Comparison of ENCODE assay signal across 9 cellular contexts in the genomic region with DNA sequence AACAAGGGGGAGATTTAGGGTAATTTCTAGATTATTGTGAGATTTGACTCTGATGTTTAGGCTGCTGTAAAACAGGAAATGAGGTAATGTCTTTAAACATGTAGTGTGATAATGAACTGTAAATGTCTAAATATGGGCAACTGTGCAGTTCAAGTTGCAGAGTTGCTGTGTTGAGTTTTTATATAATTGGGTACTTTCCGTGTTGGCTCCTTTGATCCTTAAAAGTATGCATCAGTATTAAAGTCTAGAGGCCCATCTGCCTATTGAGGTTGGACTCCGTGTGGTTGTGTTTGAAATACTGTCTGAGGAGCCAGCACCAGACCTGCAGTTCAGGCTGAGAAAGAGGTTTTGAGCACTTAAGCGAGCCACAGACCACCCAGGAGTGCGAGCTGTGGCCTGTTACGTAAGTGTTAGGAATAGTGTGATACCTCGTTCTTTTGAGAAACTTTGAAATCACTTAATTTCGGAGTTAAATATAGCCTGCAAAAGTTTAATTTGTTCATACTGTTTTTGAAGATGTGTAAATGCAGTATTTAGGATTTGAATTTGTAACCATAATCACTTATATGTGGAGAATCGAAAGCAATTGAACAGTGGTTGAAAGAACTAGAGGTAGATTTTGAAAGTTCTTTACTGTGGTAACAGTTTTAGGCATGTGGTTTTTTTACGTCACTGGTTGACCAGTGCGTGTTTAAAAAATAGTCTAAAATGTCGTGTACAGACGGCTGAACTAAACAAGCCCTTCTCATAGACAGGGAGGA. TPM values are rescaled to one million over a fixed set of nuclear protein-coding genes. Genes with fewer than 3 reads are reported as not detected.
A peak's percentile ranks its signal among the peaks of the same experiment; 100 is the strongest.
DNase-seq lines count a peak whose midpoint lies in the region; ATAC-seq, FAIRE-seq and TF ChIP-seq lines count a peak whose summit lies in the region.
"Had no signal": no experiment of that assay in that cellular context is flagged by ENCODE, and none has a peak within 500 bp of the region (broad histone marks: within the 10 kb centered on the region; RNA-seq: fewer than 3 reads in every experiment).

No MANE protein-coding gene starts in this region.

- H3K9me3 Mint-ChIP-seq in stimulated activated naive CD8-positive, alpha-beta T cell treated with anti-CD3 and anti-CD28 coated beads, Interleukin-15, amount 100 ng/mL, for 72 hours, result no peaks in the 10 kb centered on the region

- H3K4me2 ChIP-seq in Loucy (ENCODE audit: low read depth, low read length, poor library complexity, severe bottlenecking), result peak overlapping the region; percentile 63

- H3K4me3 Mint-ChIP-seq in stimulated activated naive CD8-positive, alpha-beta T cell treated with anti-CD3 and anti-CD28 coated beads, Interleukin-15, amount 100 ng/mL, for 72 hours, result peak overlapping the region; percentile 81 to 83

- H3K4me1 Mint-ChIP-seq in stimulated activated naive CD8-positive, alpha-beta T cell treated with anti-CD3 and anti-CD28 coated beads, Interleukin-15, amount 100 ng/mL, for 72 hours, result peaks cover 83% of the 10 kb centered on the region

- ATAC-seq in stimulated activated naive CD8-positive, alpha-beta T cell treated with anti-CD3 and anti-CD28 coated beads, Interleukin-15, amount 100 ng/mL, for 72 hours, result peak; percentile 91

- no peaks in the 10 kb centered on the region for H3K27me3 ChIP-seq in Loucy (ENCODE audit: insufficient read depth, low read length, poor library complexity, severe bottlenecking)

- peak overlapping the region; percentile 41 for H3K9ac ChIP-seq in Loucy (ENCODE audit: low read depth, low read length, poor library complexity, severe bottlenecking)
- H3K9ac ChIP-seq in kidney (ENCODE audit: low read length in 2 of 2), result peak overlapping the region in 1 of 2 donors; percentile 2

- TF ChIP-seq POLR2A in H54 (IDR thresholded peaks at IDR 0.05; ENCODE audit: low read depth, low read length), result no peak

- H3K79me2 ChIP-seq in Loucy (ENCODE audit: insufficient read depth, low read length), result peaks cover 59% of the 10 kb centered on the region

- peak overlapping the region; percentile 12 to 78 for H3K27ac ChIP-seq in kidney (ENCODE audit: low read depth in 2 of 2, low read length in 2 of 2)

- peaks cover 28% of the 10 kb centered on the region for H4K20me1 ChIP-seq in Loucy (ENCODE audit: insufficient read depth, low read length, poor library complexity, severe bottlenecking)

- intact Hi-C loops in kidney (cut with DNase I), result no loop called here

- peak overlapping the region; percentile 99 to 100 for H3K27ac Mint-ChIP-seq in stimulated activated naive CD8-positive, alpha-beta T cell treated with anti-CD3 and anti-CD28 coated beads, Interleukin-15, amount 100 ng/mL, for 72 hours

- no peaks in the 10 kb centered on the region for H3F3A ChIP-seq in Loucy (ENCODE audit: low read depth)

- TF ChIP-seq CTCF in Loucy (conservative IDR thresholded peaks at IDR 0.05; ENCODE audit: low read length) (no peak), kidney (IDR thresholded peaks at IDR 0.05; ENCODE audit: borderline replicate concordance, extremely low read depth, insufficient read depth) (no peak)

- H3K9me2 ChIP-seq in Loucy (replicated peaks; ENCODE audit: low read depth, low read length), result no peaks in the 10 kb centered on the region

- peaks cover 33% of the 10 kb centered on the region for H3K4me1 ChIP-seq in Loucy (ENCODE audit: insufficient read depth, low read length, poor library complexity, severe bottlenecking)
- H3K4me1 ChIP-seq in kidney (ENCODE audit: control insufficient read depth in 1 of 2, insufficient read depth in 1 of 2, low read depth in 1 of 2, low read length in 2 of 2), result peaks cover 0 to 2% of the 10 kb centered on the region in 2 donors

- H3K4me3 ChIP-seq in Loucy (ENCODE audit: low read length, poor library complexity, severe bottlenecking), result peak overlapping the region; percentile 57
- no peak overlapping the region for H3K4me3 ChIP-seq in kidney (ENCODE audit: low read length in 2 of 2)

- no peaks in the 10 kb centered on the region for H3K27me3 Mint-ChIP-seq in stimulated activated naive CD8-positive, alpha-beta T cell treated with anti-CD3 and anti-CD28 coated beads, Interleukin-15, amount 100 ng/mL, for 72 hours

- H2AFZ ChIP-seq in Loucy (ENCODE audit: low read length), result 0 out of 2 replicates have a peak overlapping the region, but pooled peaks have one; percentile 15

- H3K9me3 ChIP-seq in Loucy (ENCODE audit: insufficient read depth, low read depth, low read length), result no peaks in the 10 kb centered on the region
- H3K9me3 ChIP-seq in kidney (ENCODE audit: control insufficient read depth in 1 of 2, low read length in 2 of 2), result no peaks in the 10 kb centered on the region

- FAIRE-seq in kidney (lab: Jason Lieb, UNC), result no peak
- FAIRE-seq in H54 (lab: Jason Lieb, UNC), result no peak

- DNase-seq in NCI-H2171 treated with DMSO at 0.1 percent for 48 hours (lab: John Stamatoyannopoulos, UW), result peak; percentile 48
- no peak for DNase-seq in NCI-H2171 (lab: John Stamatoyannopoulos, UW)
- peak; percentile 78 for DNase-seq in activated effector memory CD4-positive, alpha-beta T cell treated with anti-CD3 and anti-CD28 coated beads, Interleukin-2, amount 50 U/mL, for 16 hours
- no peak for DNase-seq in kidney
- peak; percentile 77 to 86 for DNase-seq in stimulated activated naive CD8-positive, alpha-beta T cell treated with anti-CD3 and anti-CD28 coated beads, Interleukin-15, amount 100 ng/mL, for 72 hours
- DNase-seq in DMS153 (lab: John Stamatoyannopoulos, UW), result no peak
- no peak for DNase-seq in H54 (ENCODE audit: insufficient read length, low spot score)

- H3K36me3 ChIP-seq in Loucy (ENCODE audit: insufficient read depth, low read length) (peaks cover 16% of the 10 kb centered on the region; the same call in 1 of the 2 replicates), kidney (ENCODE audit: control insufficient read depth in 1 of 2, insufficient read depth in 2 of 2, low read length in 2 of 2) (peaks cover 7 to 12% of the 10 kb centered on the region in 2 donors)

RNA-seq across cellular contexts. Expression of gene FAM118A, which starts 9.0 kb away (rescaled TPM):
- 13.0 TPM for total RNA-seq in kidney
- polyA plus RNA-seq in kidney (ENCODE audit: insufficient read depth, low read depth, low replicate concordance), result 5.7 TPM

RNA-seq across cellular contexts. Expression of gene UPK3A, which starts 34.0 kb away (rescaled TPM):
- not detected for total RNA-seq in kidney
- not detected for polyA plus RNA-seq in kidney (ENCODE audit: insufficient read depth, low read depth, low replicate concordance)
- polyA plus RNA-seq: BJ had no signal

Comparison
In these comparisons a context has a peak if more than half of its experiments do, and no peak if none do; other contexts are left out.
1. DNase-seq: peak in NCI-H2171 treated with DMSO at 0.1 percent for 48 hours (single experiment), activated effector memory CD4-positive, alpha-beta T cell treated with anti-CD3 and anti-CD28 coated beads, Interleukin-2, amount 50 U/mL, for 16 hours (single experiment) and stimulated activated naive CD8-positive, alpha-beta T cell treated with anti-CD3 and anti-CD28 coated beads, Interleukin-15, amount 100 ng/mL, for 72 hours (2 of 2); none in NCI-H2171 (single experiment), kidney (single experiment), DMS153 (single experiment) and H54 (single experiment).